Comparison of ENCODE assay signal across 8 cellular contexts in the genomic region with DNA sequence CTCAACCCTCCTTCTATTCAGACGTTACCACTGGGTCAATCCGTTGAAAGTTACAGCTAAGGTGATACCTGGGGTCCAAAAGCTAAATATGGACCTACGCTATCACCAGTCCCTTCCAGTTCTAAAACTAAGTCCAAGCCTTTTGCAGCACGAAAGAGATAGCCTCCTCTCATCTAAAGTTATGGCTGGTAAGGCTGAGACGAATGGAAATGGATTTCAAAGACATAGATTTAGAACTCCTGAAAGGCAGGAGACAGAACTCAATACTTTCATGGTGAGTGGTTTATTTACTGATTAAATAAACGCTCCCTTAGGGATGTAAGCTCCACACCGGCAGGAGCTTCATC. TPM values are rescaled to one million over a fixed set of nuclear protein-coding genes. Genes with fewer than 3 reads are reported as not detected.
DNase-seq lines count a peak whose midpoint lies in the region; ATAC-seq and TF ChIP-seq lines count a peak whose summit lies in the region.

No MANE protein-coding gene starts in this region.

- peak overlapping the region; percentile 96 to 99 (median 98) for H3K27ac Mint-ChIP-seq in CD14-positive monocyte

- H3K9me3 Mint-ChIP-seq in CD14-positive monocyte = peaks cover 0 to 7% (median 0%) of the 10 kb centered on the region in 7 donors

- H3K27me3 Mint-ChIP-seq in CD14-positive monocyte (ENCODE audit: low read depth in 3 of 3) = no peaks in the 10 kb centered on the region

- intact Hi-C loops in CD14-positive monocyte (cut with micrococcal nuclease) (loop anchor here in 1 of 2 donors (5.0 to 10.0 kb wide), 4 partner anchors 63 to 643 kb away; partner anchors contain the start of genes ERMP1 and JAK2), posterior vena cava (cut with DNase I) (loop anchor here in 1 of 2 donors (10.0 kb wide), 1 partner anchor 377 kb away; a partner anchor contains a TSS)

- H3K27me3 ChIP-seq in effector memory CD4-positive, alpha-beta T cell (replicated peaks; ENCODE audit: control insufficient read depth, insufficient read depth, low read length, poor library complexity, severe bottlenecking) = no peaks in the 10 kb centered on the region
- H3K27me3 ChIP-seq in neuron (ENCODE audit: insufficient read depth, low read length) = no peaks in the 10 kb centered on the region

- DNase-seq in CD14-positive monocyte (ENCODE audit: low spot score) (no peak), NCI-H146 (lab: John Stamatoyannopoulos, UW) (peak; percentile 43), NCI-H2081 (lab: John Stamatoyannopoulos, UW) (no peak), posterior vena cava (ENCODE audit: low spot score) (no peak)
- DNase-seq in effector memory CD4-positive, alpha-beta T cell = no peak
- no peak for DNase-seq in activated CD8-positive, alpha-beta memory T cell treated with anti-CD3 and anti-CD28 coated beads, Interleukin-2, amount 50 U/mL, for 48 hours

- peaks cover 72% of the 10 kb centered on the region for H3K4me1 Mint-ChIP-seq in CD14-positive monocyte

- H3K4me3 ChIP-seq in effector memory CD4-positive, alpha-beta T cell (ENCODE audit: insufficient read depth, low read depth, low read length, poor library complexity, severe bottlenecking) = peak overlapping the region; percentile 96
- peak overlapping the region; percentile 85 for H3K4me3 ChIP-seq in neuron (ENCODE audit: low read length)

- H3K9me3 ChIP-seq in effector memory CD4-positive, alpha-beta T cell (ENCODE audit: control insufficient read depth, low read length) = no peaks in the 10 kb centered on the region
- no peaks in the 10 kb centered on the region for H3K9me3 ChIP-seq in neuron (ENCODE audit: low read length)

- H3K36me3 ChIP-seq in effector memory CD4-positive, alpha-beta T cell (ENCODE audit: control insufficient read depth, insufficient read depth, low read length) = no peaks in the 10 kb centered on the region
- H3K36me3 ChIP-seq in neuron (ENCODE audit: insufficient read depth, low read length) = no peaks in the 10 kb centered on the region

- H3K4me1 ChIP-seq in effector memory CD4-positive, alpha-beta T cell (ENCODE audit: control insufficient read depth, insufficient read depth, low read length, poor library complexity, severe bottlenecking) = peaks cover 22% of the 10 kb centered on the region
- H3K4me1 ChIP-seq in neuron (ENCODE audit: insufficient read depth, low read length) = peaks cover 16% of the 10 kb centered on the region

- H3K36me3 Mint-ChIP-seq in CD14-positive monocyte = peaks cover 6 to 13% of the 10 kb centered on the region in 2 donors

- no peak for TF ChIP-seq CTCF in CD14-positive monocyte (IDR thresholded peaks at IDR 0.05)

- peak overlapping the region; percentile 85 to 95 for H3K4me3 Mint-ChIP-seq in CD14-positive monocyte

- H3K27ac ChIP-seq in effector memory CD4-positive, alpha-beta T cell (ENCODE audit: insufficient read depth, low read length, poor library complexity, severe bottlenecking) = peak overlapping the region; percentile 87

- H2AFZ ChIP-seq in neuron (ENCODE audit: low read depth, low read length) = peak overlapping the region; percentile 93

- no peak for ATAC-seq in HG02678 (IDR thresholded peaks at IDR 0.05; ENCODE audit: unreplicated experiment)

RNA-seq across cellular contexts. Expression of gene RIC1, which starts 0.8 kb away (rescaled TPM):
- 10 to 100 TPM; 13.4 to 16.3 TPM for polyA plus RNA-seq in CD14-positive monocyte
- 10 to 100 TPM; 20.2 to 25.2 TPM for total RNA-seq in posterior vena cava
